Comparison of ENCODE assay signal across 18 cellular contexts in genomic region chr4:120096508-120097297, GRCh38. TPM values are rescaled to one million over a fixed set of nuclear protein-coding genes. Genes with fewer than 3 reads are reported as not detected.
DNase-seq lines count a peak whose midpoint lies in the region; ATAC-seq and TF ChIP-seq lines count a peak whose summit lies in the region.
"Had no signal": no experiment of that assay in that cellular context is flagged by ENCODE, and none has a peak within 500 bp of the region (broad histone marks: within the 10 kb centered on the region; RNA-seq: fewer than 3 reads in every experiment).

No MANE protein-coding gene starts in this region.

- 81 to 92% methylated on average over 2 of the region's 2 CpGs for WGBS in testis, 2 donors

- H3K4me3 ChIP-seq in SJCRH30 (no peak overlapping the region), fibroblast of mammary gland (ENCODE audit: control insufficient read depth, low read depth, low read length) (no peak overlapping the region), testis (no peak overlapping the region)
- H3K4me3 ChIP-seq: Peyer's patch had no signal

- no peak for ATAC-seq in GM21576 (IDR thresholded peaks at IDR 0.05; ENCODE audit: unreplicated experiment)

- no peak for TF ChIP-seq POLR2A in testis (IDR thresholded peaks at IDR 0.05)

- intact Hi-C loops in testis (cut with DNase I; ENCODE audit: low total_unique reads) = no loop called here

- no peaks in the 10 kb centered on the region for H3K36me3 ChIP-seq in SJCRH30
- no peaks in the 10 kb centered on the region for H3K36me3 ChIP-seq in testis (ENCODE audit: low read depth, missing control alignments)
- H3K36me3 ChIP-seq: Peyer's patch had no signal

- DNase-seq in ELR (ENCODE audit: low read depth) (peak; percentile 46), SJCRH30 (no peak), fibroblast of mammary gland (ENCODE audit: low read depth) (peak; percentile 4), renal cortical epithelial cell (ENCODE audit: low read depth) (peak; percentile 72), RPMI8226 (no peak), testis (no peak)
- DNase-seq: CD4-positive, CD25-positive, alpha-beta regulatory T cell; MV-4-11; NCI-H1105 treated with DMSO at 0.1 percent for 48 hours; NCI-H1694; NCI-H2081; NCI-H2171; NCI-H345; NCI-H524; NCI-H82; Peyer's patch; Right ventricle myocardium superior had no signal

- H3K27ac ChIP-seq in SJCRH30 (peak overlapping the region; percentile 21; the same call in 1 of the 2 replicates), testis (no peak overlapping the region)
- H3K27ac ChIP-seq: Peyer's patch had no signal

- H3K4me1 ChIP-seq in SJCRH30 (peaks cover 12% of the 10 kb centered on the region), testis (no peaks in the 10 kb centered on the region)
- H3K4me1 ChIP-seq: Peyer's patch had no signal

- no peak for TF ChIP-seq CTCF in fibroblast of mammary gland (conservative IDR thresholded peaks at IDR 0.05; ENCODE audit: control insufficient read depth, insufficient read depth, low read depth, low read length)
- no peak for TF ChIP-seq CTCF in testis (IDR thresholded peaks at IDR 0.05)

- no peaks in the 10 kb centered on the region for H3K27me3 ChIP-seq in SJCRH30
- no peaks in the 10 kb centered on the region for H3K27me3 ChIP-seq in testis
- H3K27me3 ChIP-seq: Peyer's patch had no signal

- no peaks in the 10 kb centered on the region for H3K9me3 ChIP-seq in SJCRH30 (replicated peaks)
- H3K9me3 ChIP-seq in testis = no peaks in the 10 kb centered on the region
- H3K9me3 ChIP-seq: Peyer's patch had no signal

RNA-seq across cellular contexts. Expression of gene MAD2L1, which starts 30.1 kb away (rescaled TPM):
- 213 and 223 TPM in 2 replicates for total RNA-seq in SJCRH30 (2014; rRNA removed; shearing (Covaris generic))
- total RNA-seq in renal cortical epithelial cell (3.5 and 20.3 TPM in 2 replicates), testis (10 to 100 TPM in 1 of 2 donors, 1 to 10 TPM in 1; 6.3 to 11.1 TPM)
- polyA plus RNA-seq in testis (ENCODE audit: insufficient read depth, low read depth, low replicate concordance) = 24.4 TPM

Comparison
In these comparisons a context has a peak if more than half of its experiments do, and no peak if none do; other contexts are left out.
1. DNase-seq: peak in ELR (single experiment), fibroblast of mammary gland (single experiment) and renal cortical epithelial cell (single experiment); none in SJCRH30 (0 of 2), RPMI8226 (single experiment) and testis (single experiment).
2. RNA of gene MAD2L1, which starts 30.1 kb away (total RNA-seq): 213 to 223 TPM in SJCRH30; 6.3 to 11.1 TPM in testis and 3.5 to 20.3 TPM in renal cortical epithelial cell; every median in the first group is over 10 times any median in the second.